13 cellular contexts compared by ENCODE assay signal in genomic region chr1:3904843-3905185, GRCh38.
"Had no signal": no experiment of that assay in that cellular context is flagged by ENCODE, and none has a peak within 500 bp of the region (broad histone marks: within the 10 kb centered on the region; RNA-seq: fewer than 3 reads in every experiment).

No MANE protein-coding gene starts in this region.

- H2AFZ ChIP-seq: hepatocyte had no signal

- H3K27ac ChIP-seq: brain microvascular endothelial cell, hepatocyte, psoas muscle, upper lobe of left lung, VCaP had no signal

- H3K4me1 ChIP-seq: psoas muscle had no signal

- ATAC-seq: psoas muscle, sciatic nerve had no signal

- H3K27ac Mint-ChIP-seq: activated naive CD8-positive, alpha-beta T cell treated with anti-CD3 and anti-CD28 coated beads for 36 hours; mesothelial cell of epicardium; stimulated activated naive CD8-positive, alpha-beta T cell treated with anti-CD3 and anti-CD28 coated beads, Interleukin-15, Interleukin-2, amounts not matched to agents 100 ng/mL and 50 ng/mL, for 24 hours had no signal

- H3K9me3 Mint-ChIP-seq: activated naive CD8-positive, alpha-beta T cell treated with anti-CD3 and anti-CD28 coated beads for 36 hours; mesothelial cell of epicardium; stimulated activated naive CD8-positive, alpha-beta T cell treated with anti-CD3 and anti-CD28 coated beads, Interleukin-15, Interleukin-2, amounts not matched to agents 100 ng/mL and 50 ng/mL, for 24 hours had no signal

- H3K36me3 Mint-ChIP-seq: mesothelial cell of epicardium had no signal

- H3K36me3 ChIP-seq: brain microvascular endothelial cell, upper lobe of left lung had no signal

- H3K4me3 ChIP-seq: hepatocyte, psoas muscle, upper lobe of left lung had no signal

- DNase-seq: activated CD4-positive, alpha-beta T cell treated with anti-CD3 and anti-CD28 coated beads for 48 hours; activated naive CD8-positive, alpha-beta T cell treated with anti-CD3 and anti-CD28 coated beads for 36 hours; activated T-cell treated with anti-CD3 and anti-CD28 coated beads, Interleukin-2, amount 50 U/mL, for 1 hour; brain microvascular endothelial cell; effector memory CD4-positive, alpha-beta T cell; psoas muscle; stimulated activated CD4-positive, alpha-beta T cell treated with anti-CD3 and anti-CD28 coated beads, Interleukin-4, amount 100 ng/mL, for 24 hours had no signal

- H3K27me3 ChIP-seq: brain microvascular endothelial cell, hepatocyte, upper lobe of left lung had no signal

- H3K9me3 ChIP-seq: psoas muscle, upper lobe of left lung had no signal

- H3K4me2 ChIP-seq: hepatocyte had no signal

- H3K4me3 Mint-ChIP-seq: activated naive CD8-positive, alpha-beta T cell treated with anti-CD3 and anti-CD28 coated beads for 36 hours; mesothelial cell of epicardium; stimulated activated naive CD8-positive, alpha-beta T cell treated with anti-CD3 and anti-CD28 coated beads, Interleukin-15, Interleukin-2, amounts not matched to agents 100 ng/mL and 50 ng/mL, for 24 hours had no signal

- H3K27me3 Mint-ChIP-seq: activated naive CD8-positive, alpha-beta T cell treated with anti-CD3 and anti-CD28 coated beads for 36 hours; stimulated activated naive CD8-positive, alpha-beta T cell treated with anti-CD3 and anti-CD28 coated beads, Interleukin-15, Interleukin-2, amounts not matched to agents 100 ng/mL and 50 ng/mL, for 24 hours had no signal
